1 cellular context compared by ENCODE assay signal in genomic region chr6:33610779-33611421, GRCh38.
TF ChIP-seq lines count a peak whose summit lies in the region.

No MANE protein-coding gene starts in this region.

TF ChIP-seq in HepG2, 621 proteins besides CTCF, POLR2A, EP300 and RAD21 (continues in another document):
- TF ChIP-seq ZNF282 (IDR thresholded peaks at IDR 0.05; ENCODE audit: partially characterized antibody) (no peak), CHCHD3 (CRISPR knock-in tag; IDR thresholded peaks at IDR 0.05) (no peak), ZSCAN20 (CRISPR knock-in tag; IDR thresholded peaks at IDR 0.05; ENCODE audit: borderline replicate concordance) (no peak), SIN3B (IDR thresholded peaks at IDR 0.05; ENCODE audit: low read length) (no peak), TRAFD1 (CRISPR knock-in tag; IDR thresholded peaks at IDR 0.05; ENCODE audit: borderline replicate concordance) (no peak), ZBTB37 (CRISPR knock-in tag; IDR thresholded peaks at IDR 0.05) (peak; percentile 55; the same call in 1 of the 2 replicates), SETDB1 (CRISPR knock-in tag; IDR thresholded peaks at IDR 0.05; ENCODE audit: borderline replicate concordance) (no peak), GLMP (CRISPR knock-in tag; IDR thresholded peaks at IDR 0.05; ENCODE audit: borderline replicate concordance) (no peak), ZNF333 (CRISPR knock-in tag; IDR thresholded peaks at IDR 0.05; ENCODE audit: borderline replicate concordance) (no peak), JUND (CRISPR knock-in tag; IDR thresholded peaks at IDR 0.05) (no peak), ZNF792 (CRISPR knock-in tag; IDR thresholded peaks at IDR 0.05) (0 out of 2 replicates have a peak, but pooled peaks have one; percentile 63), CBFB (CRISPR knock-in tag; IDR thresholded peaks at IDR 0.05) (no peak), GATAD2A (CRISPR knock-in tag; IDR thresholded peaks at IDR 0.05) (peak; percentile 44; the same call in 1 of the 2 replicates), ASH2L (IDR thresholded peaks at IDR 0.05; ENCODE audit: insufficient read length, low read depth, low read length) (peak; percentile 32), ZNF614 (CRISPR knock-in tag; IDR thresholded peaks at IDR 0.05; ENCODE audit: borderline replicate concordance) (no peak; the same call in 1 of the 2 replicates), ZNF530 (CRISPR knock-in tag; IDR thresholded peaks at IDR 0.05; ENCODE audit: low read depth) (no peak), KDM3A (CRISPR knock-in tag; IDR thresholded peaks at IDR 0.05; ENCODE audit: low read depth) (no peak), ZFP41 (CRISPR knock-in tag; IDR thresholded peaks at IDR 0.05; ENCODE audit: borderline replicate concordance) (no peak), ZNF850 (CRISPR knock-in tag; conservative IDR thresholded peaks at IDR 0.05) (no peak), RARA (CRISPR knock-in tag; IDR thresholded peaks at IDR 0.05) (peak; percentile 68; the same call in 1 of the 2 replicates), MED8 (CRISPR knock-in tag; IDR thresholded peaks at IDR 0.05; ENCODE audit: insufficient replicate concordance) (peak; percentile 50), AKAP8 (CRISPR knock-in tag; IDR thresholded peaks at IDR 0.05) (no peak), HNF1A (IDR thresholded peaks at IDR 0.05; ENCODE audit: low read depth) (no peak), HNF1A (CRISPR knock-in tag; IDR thresholded peaks at IDR 0.05; ENCODE audit: borderline replicate concordance) (peak; percentile 48; the same call in 1 of the 2 replicates), ZBTB3 (CRISPR knock-in tag; IDR thresholded peaks at IDR 0.05; ENCODE audit: borderline replicate concordance, low read depth) (no peak), TSC22D2 (CRISPR knock-in tag; IDR thresholded peaks at IDR 0.05; ENCODE audit: borderline replicate concordance) (0 out of 2 replicates have a peak, but pooled peaks have one; percentile 7), ZNF335 (CRISPR knock-in tag; IDR thresholded peaks at IDR 0.05) (0 out of 2 replicates have a peak, but pooled peaks have one; percentile 37), ZNF460 (CRISPR knock-in tag; IDR thresholded peaks at IDR 0.05; ENCODE audit: borderline replicate concordance) (no peak), SMAD1 (CRISPR knock-in tag; IDR thresholded peaks at IDR 0.05; ENCODE audit: borderline replicate concordance, low read depth) (no peak), ZNF619 (CRISPR knock-in tag; IDR thresholded peaks at IDR 0.05) (no peak), SIX1 (CRISPR knock-in tag; IDR thresholded peaks at IDR 0.05; ENCODE audit: borderline replicate concordance) (no peak)
- TF ChIP-seq, protein P1, sequence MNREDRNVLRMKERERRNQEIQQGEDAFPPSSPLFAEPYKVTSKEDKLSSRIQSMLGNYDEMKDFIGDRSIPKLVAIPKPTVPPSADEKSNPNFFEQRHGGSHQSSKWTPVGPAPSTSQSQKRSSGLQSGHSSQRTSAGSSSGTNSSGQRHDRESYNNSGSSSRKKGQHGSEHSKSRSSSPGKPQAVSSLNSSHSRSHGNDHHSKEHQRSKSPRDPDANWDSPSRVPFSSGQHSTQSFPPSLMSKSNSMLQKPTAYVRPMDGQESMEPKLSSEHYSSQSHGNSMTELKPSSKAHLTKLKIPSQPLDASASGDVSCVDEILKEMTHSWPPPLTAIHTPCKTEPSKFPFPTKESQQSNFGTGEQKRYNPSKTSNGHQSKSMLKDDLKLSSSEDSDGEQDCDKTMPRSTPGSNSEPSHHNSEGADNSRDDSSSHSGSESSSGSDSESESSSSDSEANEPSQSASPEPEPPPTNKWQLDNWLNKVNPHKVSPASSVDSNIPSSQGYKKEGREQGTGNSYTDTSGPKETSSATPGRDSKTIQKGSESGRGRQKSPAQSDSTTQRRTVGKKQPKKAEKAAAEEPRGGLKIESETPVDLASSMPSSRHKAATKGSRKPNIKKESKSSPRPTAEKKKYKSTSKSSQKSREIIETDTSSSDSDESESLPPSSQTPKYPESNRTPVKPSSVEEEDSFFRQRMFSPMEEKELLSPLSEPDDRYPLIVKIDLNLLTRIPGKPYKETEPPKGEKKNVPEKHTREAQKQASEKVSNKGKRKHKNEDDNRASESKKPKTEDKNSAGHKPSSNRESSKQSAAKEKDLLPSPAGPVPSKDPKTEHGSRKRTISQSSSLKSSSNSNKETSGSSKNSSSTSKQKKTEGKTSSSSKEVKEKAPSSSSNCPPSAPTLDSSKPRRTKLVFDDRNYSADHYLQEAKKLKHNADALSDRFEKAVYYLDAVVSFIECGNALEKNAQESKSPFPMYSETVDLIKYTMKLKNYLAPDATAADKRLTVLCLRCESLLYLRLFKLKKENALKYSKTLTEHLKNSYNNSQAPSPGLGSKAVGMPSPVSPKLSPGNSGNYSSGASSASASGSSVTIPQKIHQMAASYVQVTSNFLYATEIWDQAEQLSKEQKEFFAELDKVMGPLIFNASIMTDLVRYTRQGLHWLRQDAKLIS (CRISPR knock-in tag; IDR thresholded peaks at IDR 0.05) = no peak
- TF ChIP-seq, protein P2, sequence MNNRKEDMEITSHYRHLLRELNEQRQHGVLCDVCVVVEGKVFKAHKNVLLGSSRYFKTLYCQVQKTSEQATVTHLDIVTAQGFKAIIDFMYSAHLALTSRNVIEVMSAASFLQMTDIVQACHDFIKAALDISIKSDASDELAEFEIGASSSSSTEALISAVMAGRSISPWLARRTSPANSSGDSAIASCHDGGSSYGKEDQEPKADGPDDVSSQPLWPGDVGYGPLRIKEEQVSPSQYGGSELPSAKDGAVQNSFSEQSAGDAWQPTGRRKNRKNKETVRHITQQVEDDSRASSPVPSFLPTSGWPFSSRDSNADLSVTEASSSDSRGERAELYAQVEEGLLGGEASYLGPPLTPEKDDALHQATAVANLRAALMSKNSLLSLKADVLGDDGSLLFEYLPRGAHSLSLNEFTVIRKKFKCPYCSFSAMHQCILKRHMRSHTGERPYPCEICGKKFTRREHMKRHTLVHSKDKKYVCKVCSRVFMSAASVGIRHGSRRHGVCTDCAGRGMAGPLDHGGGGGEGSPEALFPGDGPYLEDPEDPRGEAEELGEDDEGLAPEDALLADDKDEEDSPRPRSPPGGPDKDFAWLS (CRISPR knock-in tag; IDR thresholded peaks at IDR 0.05; ENCODE audit: borderline replicate concordance) = 0 out of 2 replicates have a peak, but pooled peaks have one; percentile 15
- TF ChIP-seq, protein P3, sequence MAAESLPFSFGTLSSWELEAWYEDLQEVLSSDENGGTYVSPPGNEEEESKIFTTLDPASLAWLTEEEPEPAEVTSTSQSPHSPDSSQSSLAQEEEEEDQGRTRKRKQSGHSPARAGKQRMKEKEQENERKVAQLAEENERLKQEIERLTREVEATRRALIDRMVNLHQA (CRISPR knock-in tag; IDR thresholded peaks at IDR 0.05) = no peak
- TF ChIP-seq, protein P4, sequence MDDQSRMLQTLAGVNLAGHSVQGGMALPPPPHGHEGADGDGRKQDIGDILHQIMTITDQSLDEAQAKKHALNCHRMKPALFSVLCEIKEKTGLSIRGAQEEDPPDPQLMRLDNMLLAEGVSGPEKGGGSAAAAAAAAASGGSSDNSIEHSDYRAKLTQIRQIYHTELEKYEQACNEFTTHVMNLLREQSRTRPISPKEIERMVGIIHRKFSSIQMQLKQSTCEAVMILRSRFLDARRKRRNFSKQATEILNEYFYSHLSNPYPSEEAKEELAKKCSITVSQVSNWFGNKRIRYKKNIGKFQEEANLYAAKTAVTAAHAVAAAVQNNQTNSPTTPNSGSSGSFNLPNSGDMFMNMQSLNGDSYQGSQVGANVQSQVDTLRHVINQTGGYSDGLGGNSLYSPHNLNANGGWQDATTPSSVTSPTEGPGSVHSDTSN (CRISPR knock-in tag; IDR thresholded peaks at IDR 0.05; ENCODE audit: borderline replicate concordance) = no peak
- TF ChIP-seq, protein P5, sequence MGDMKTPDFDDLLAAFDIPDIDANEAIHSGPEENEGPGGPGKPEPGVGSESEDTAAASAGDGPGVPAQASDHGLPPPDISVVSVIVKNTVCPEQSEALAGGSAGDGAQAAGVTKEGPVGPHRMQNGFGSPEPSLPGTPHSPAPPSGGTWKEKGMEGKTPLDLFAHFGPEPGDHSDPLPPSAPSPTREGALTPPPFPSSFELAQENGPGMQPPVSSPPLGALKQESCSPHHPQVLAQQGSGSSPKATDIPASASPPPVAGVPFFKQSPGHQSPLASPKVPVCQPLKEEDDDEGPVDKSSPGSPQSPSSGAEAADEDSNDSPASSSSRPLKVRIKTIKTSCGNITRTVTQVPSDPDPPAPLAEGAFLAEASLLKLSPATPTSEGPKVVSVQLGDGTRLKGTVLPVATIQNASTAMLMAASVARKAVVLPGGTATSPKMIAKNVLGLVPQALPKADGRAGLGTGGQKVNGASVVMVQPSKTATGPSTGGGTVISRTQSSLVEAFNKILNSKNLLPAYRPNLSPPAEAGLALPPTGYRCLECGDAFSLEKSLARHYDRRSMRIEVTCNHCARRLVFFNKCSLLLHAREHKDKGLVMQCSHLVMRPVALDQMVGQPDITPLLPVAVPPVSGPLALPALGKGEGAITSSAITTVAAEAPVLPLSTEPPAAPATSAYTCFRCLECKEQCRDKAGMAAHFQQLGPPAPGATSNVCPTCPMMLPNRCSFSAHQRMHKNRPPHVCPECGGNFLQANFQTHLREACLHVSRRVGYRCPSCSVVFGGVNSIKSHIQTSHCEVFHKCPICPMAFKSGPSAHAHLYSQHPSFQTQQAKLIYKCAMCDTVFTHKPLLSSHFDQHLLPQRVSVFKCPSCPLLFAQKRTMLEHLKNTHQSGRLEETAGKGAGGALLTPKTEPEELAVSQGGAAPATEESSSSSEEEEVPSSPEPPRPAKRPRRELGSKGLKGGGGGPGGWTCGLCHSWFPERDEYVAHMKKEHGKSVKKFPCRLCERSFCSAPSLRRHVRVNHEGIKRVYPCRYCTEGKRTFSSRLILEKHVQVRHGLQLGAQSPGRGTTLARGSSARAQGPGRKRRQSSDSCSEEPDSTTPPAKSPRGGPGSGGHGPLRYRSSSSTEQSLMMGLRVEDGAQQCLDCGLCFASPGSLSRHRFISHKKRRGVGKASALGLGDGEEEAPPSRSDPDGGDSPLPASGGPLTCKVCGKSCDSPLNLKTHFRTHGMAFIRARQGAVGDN (CRISPR knock-in tag; IDR thresholded peaks at IDR 0.05) = peak; percentile 74
- TF ChIP-seq, protein P6, sequence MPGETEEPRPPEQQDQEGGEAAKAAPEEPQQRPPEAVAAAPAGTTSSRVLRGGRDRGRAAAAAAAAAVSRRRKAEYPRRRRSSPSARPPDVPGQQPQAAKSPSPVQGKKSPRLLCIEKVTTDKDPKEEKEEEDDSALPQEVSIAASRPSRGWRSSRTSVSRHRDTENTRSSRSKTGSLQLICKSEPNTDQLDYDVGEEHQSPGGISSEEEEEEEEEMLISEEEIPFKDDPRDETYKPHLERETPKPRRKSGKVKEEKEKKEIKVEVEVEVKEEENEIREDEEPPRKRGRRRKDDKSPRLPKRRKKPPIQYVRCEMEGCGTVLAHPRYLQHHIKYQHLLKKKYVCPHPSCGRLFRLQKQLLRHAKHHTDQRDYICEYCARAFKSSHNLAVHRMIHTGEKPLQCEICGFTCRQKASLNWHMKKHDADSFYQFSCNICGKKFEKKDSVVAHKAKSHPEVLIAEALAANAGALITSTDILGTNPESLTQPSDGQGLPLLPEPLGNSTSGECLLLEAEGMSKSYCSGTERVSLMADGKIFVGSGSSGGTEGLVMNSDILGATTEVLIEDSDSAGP (CRISPR knock-in tag; IDR thresholded peaks at IDR 0.05; ENCODE audit: borderline replicate concordance) = peak; percentile 47; the same call in 1 of the 2 replicates
